ENCODE assay signal across 27 cellular contexts in the genomic region with DNA sequence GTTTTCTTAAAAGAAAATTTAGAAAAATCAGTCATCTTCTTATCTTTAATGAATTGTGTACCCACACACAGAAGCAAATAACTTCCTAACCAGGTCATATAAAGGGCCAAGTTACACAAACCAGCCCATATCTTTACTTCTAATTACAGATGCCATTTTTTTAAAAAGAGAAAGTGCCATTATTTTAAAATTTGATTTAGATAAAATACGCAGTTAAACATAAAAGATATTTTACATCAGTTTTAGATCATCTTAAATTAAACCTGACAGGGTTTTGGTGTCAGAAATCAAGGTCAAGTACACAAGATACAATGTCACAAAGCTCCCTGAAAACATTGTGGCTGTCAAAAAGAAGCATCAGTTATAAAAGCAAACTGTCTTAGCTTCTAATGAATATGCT.
"Had no signal": no experiment of that assay in that cellular context is flagged by ENCODE, and none has a peak within 500 bp of the region (broad histone marks: within the 10 kb centered on the region; RNA-seq: fewer than 3 reads in every experiment).

No MANE protein-coding gene starts in this region.

- H3K9me3 ChIP-seq: ovary, psoas muscle, right lobe of liver, sigmoid colon, stomach, thoracic aorta, tibial artery, transverse colon, upper lobe of right lung, uterus had no signal

- H3K4me3 ChIP-seq: neural progenitor cell, ovary, psoas muscle, right lobe of liver, sigmoid colon, stomach, thoracic aorta, tibial artery, transverse colon, upper lobe of right lung, uterus had no signal

- H3K4me2 ChIP-seq: neural progenitor cell had no signal

- H3K27me3 ChIP-seq: neural progenitor cell, ovary, right lobe of liver, sigmoid colon, stomach, tibial artery, transverse colon, upper lobe of right lung, uterus had no signal

- H3K36me3 ChIP-seq: neural progenitor cell, ovary, right lobe of liver, sigmoid colon, stomach, thoracic aorta, tibial artery, transverse colon, upper lobe of right lung, uterus had no signal

- H3K4me1 ChIP-seq: neural progenitor cell, parathyroid adenoma, psoas muscle, right lobe of liver, uterus had no signal

- H2AFZ ChIP-seq: neural progenitor cell, parathyroid adenoma had no signal

- H3K27ac ChIP-seq: neural progenitor cell, ovary, parathyroid adenoma, psoas muscle, right lobe of liver, sigmoid colon, stomach, thoracic aorta, tibial artery, transverse colon, upper lobe of right lung, uterus had no signal

- H3K36me3 Mint-ChIP-seq: naive thymus-derived CD8-positive, alpha-beta T cell; natural killer cell treated with Interleukin-12 subunit alpha and Interleukin-12 subunit beta and Interleukin-15 and Interleukin-18, amount 100 ng/mL, for 72 hours; neural progenitor cell; stimulated activated effector memory CD8-positive, alpha-beta T cell treated with anti-CD3 and anti-CD28 coated beads, Interleukin-12 subunit alpha, Interleukin-12 subunit beta, amount 100 ng/mL, for 72 hours; stimulated activated naive B cell treated with anti-CD40 and anti-IgM and Interleukin-4, amounts not matched to agents 10 μg/mL and 1 μg/mL and 100 μg/mL, for 72 hours; type B pancreatic cell had no signal

- H3K4me3 Mint-ChIP-seq: naive thymus-derived CD8-positive, alpha-beta T cell; natural killer cell treated with Interleukin-12 subunit alpha and Interleukin-12 subunit beta and Interleukin-15 and Interleukin-18, amount 100 ng/mL, for 72 hours; neural progenitor cell; stimulated activated effector memory CD8-positive, alpha-beta T cell treated with anti-CD3 and anti-CD28 coated beads, Interleukin-12 subunit alpha, Interleukin-12 subunit beta, amount 100 ng/mL, for 72 hours; stimulated activated naive B cell treated with anti-CD40 and anti-IgM and Interleukin-4, amounts not matched to agents 10 μg/mL and 1 μg/mL and 100 μg/mL, for 72 hours; stimulated activated naive CD8-positive, alpha-beta T cell treated with anti-CD3 and anti-CD28 coated beads, Interleukin-15, Interleukin-2, amounts not matched to agents 100 ng/mL and 50 ng/mL, for 24 hours; type B pancreatic cell had no signal

- H3K27ac Mint-ChIP-seq: naive thymus-derived CD8-positive, alpha-beta T cell; natural killer cell treated with Interleukin-12 subunit alpha and Interleukin-12 subunit beta and Interleukin-15 and Interleukin-18, amount 100 ng/mL, for 72 hours; neural progenitor cell; stimulated activated effector memory CD8-positive, alpha-beta T cell treated with anti-CD3 and anti-CD28 coated beads, Interleukin-12 subunit alpha, Interleukin-12 subunit beta, amount 100 ng/mL, for 72 hours; stimulated activated naive B cell treated with anti-CD40 and anti-IgM and Interleukin-4, amounts not matched to agents 10 μg/mL and 1 μg/mL and 100 μg/mL, for 72 hours; stimulated activated naive CD8-positive, alpha-beta T cell treated with anti-CD3 and anti-CD28 coated beads, Interleukin-15, Interleukin-2, amounts not matched to agents 100 ng/mL and 50 ng/mL, for 24 hours; type B pancreatic cell had no signal

- H3K9ac ChIP-seq: neural progenitor cell, parathyroid adenoma had no signal

- H3K4me1 Mint-ChIP-seq: neural progenitor cell had no signal

- DNase-seq: naive thymus-derived CD8-positive, alpha-beta T cell; occipital lobe; ovary; posterior cingulate gyrus; psoas muscle; right cardiac atrium; right lobe of liver; sigmoid colon; small intestine; stimulated activated CD4-positive, alpha-beta T cell treated with anti-CD3 and anti-CD28 coated beads, Interleukin-15, amount 100 ng/mL, for 24 hours; stimulated activated CD4-positive, alpha-beta T cell treated with anti-CD3 and anti-CD28 coated beads, Interleukin-2, amount 100 ng/mL, for 24 hours; stimulated activated CD4-positive, alpha-beta T cell treated with anti-CD3 and anti-CD28 coated beads, Interleukin-2, amount 100 ng/mL, for 48 hours; stimulated activated CD4-positive, alpha-beta T cell treated with anti-CD3 and anti-CD28 coated beads, Interleukin-4, amount 100 ng/mL, for 24 hours; stimulated activated naive B cell treated with anti-CD40 and anti-IgM and Interleukin-4, amounts not matched to agents 10 μg/mL and 1 μg/mL and 100 μg/mL, for 72 hours; stimulated activated naive CD4-positive, alpha-beta T cell treated with Interleukin-2 at 50 U/mL for 16 hours; stomach; tibial artery; transverse colon; upper lobe of right lung; uterus had no signal

- H3K79me2 ChIP-seq: parathyroid adenoma had no signal

- ATAC-seq: naive thymus-derived CD8-positive, alpha-beta T cell; natural killer cell treated with Interleukin-12 subunit alpha and Interleukin-12 subunit beta and Interleukin-15 and Interleukin-18, amount 100 ng/mL, for 72 hours; psoas muscle; right cardiac atrium; right lobe of liver; stimulated activated effector memory CD8-positive, alpha-beta T cell treated with anti-CD3 and anti-CD28 coated beads, Interleukin-12 subunit alpha, Interleukin-12 subunit beta, amount 100 ng/mL, for 72 hours; stimulated activated naive B cell treated with anti-CD40 and anti-IgM and Interleukin-4, amounts not matched to agents 10 μg/mL and 1 μg/mL and 100 μg/mL, for 72 hours; upper lobe of right lung had no signal

- H3K9me3 Mint-ChIP-seq: naive thymus-derived CD8-positive, alpha-beta T cell; natural killer cell treated with Interleukin-12 subunit alpha and Interleukin-12 subunit beta and Interleukin-15 and Interleukin-18, amount 100 ng/mL, for 72 hours; neural progenitor cell; stimulated activated effector memory CD8-positive, alpha-beta T cell treated with anti-CD3 and anti-CD28 coated beads, Interleukin-12 subunit alpha, Interleukin-12 subunit beta, amount 100 ng/mL, for 72 hours; stimulated activated naive B cell treated with anti-CD40 and anti-IgM and Interleukin-4, amounts not matched to agents 10 μg/mL and 1 μg/mL and 100 μg/mL, for 72 hours; stimulated activated naive CD8-positive, alpha-beta T cell treated with anti-CD3 and anti-CD28 coated beads, Interleukin-15, Interleukin-2, amounts not matched to agents 100 ng/mL and 50 ng/mL, for 24 hours; type B pancreatic cell had no signal

- H3K27me3 Mint-ChIP-seq: stimulated activated naive B cell treated with anti-CD40 and anti-IgM and Interleukin-4, amounts not matched to agents 10 μg/mL and 1 μg/mL and 100 μg/mL, for 72 hours; stimulated activated naive CD8-positive, alpha-beta T cell treated with anti-CD3 and anti-CD28 coated beads, Interleukin-15, Interleukin-2, amounts not matched to agents 100 ng/mL and 50 ng/mL, for 24 hours; type B pancreatic cell had no signal
